ENCODE assay signal across 23 cellular contexts in the genomic region with DNA sequence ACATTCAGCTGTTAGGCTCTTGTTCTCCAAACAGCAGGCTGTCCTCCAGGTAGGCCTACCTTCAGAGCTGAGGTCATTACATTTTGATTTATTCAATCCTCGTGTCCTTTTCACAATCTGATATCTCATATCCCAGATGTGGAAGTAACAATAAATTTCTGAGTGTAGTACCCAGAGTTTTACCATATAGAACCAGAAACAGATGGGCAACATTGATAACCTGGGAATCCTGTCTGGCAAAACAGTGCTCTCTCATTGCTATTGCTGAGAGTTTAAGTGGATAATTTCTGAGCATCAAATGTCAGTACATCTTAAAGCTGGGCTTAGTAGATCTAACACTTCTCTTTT.
"Had no signal": no experiment of that assay in that cellular context is flagged by ENCODE, and none has a peak within 500 bp of the region (broad histone marks: within the 10 kb centered on the region; RNA-seq: fewer than 3 reads in every experiment).

No MANE protein-coding gene starts in this region.

- H3K27ac ChIP-seq: left ventricle myocardium inferior, ovary, right atrium auricular region, right lobe of liver, tibial nerve, uterus had no signal

- H3K4me1 ChIP-seq: left ventricle myocardium inferior, right atrium auricular region, right lobe of liver, tibial nerve, uterus had no signal

- H3K4me2 ChIP-seq: smooth muscle cell had no signal

- H3K27me3 ChIP-seq: ovary, right atrium auricular region, right lobe of liver, tibial nerve, uterus had no signal

- FAIRE-seq: islet of Langerhans, kidney had no signal

- H3K4me3 ChIP-seq: left ventricle myocardium inferior, lung, mucosa of descending colon, ovary, right atrium auricular region, right lobe of liver, smooth muscle cell, tibial nerve, uterus had no signal

- DNase-seq: immature natural killer cell; kidney; left ventricle myocardium inferior; midbrain; mucosa of descending colon; naive thymus-derived CD4-positive, alpha-beta T cell; ovary; right lobe of liver; stimulated activated CD4-positive, alpha-beta T cell treated with anti-CD3 and anti-CD28 coated beads, Interleukin-1b, Interleukin-23, amount 100 ng/mL, for 48 hours; stimulated activated CD4-positive, alpha-beta T cell treated with anti-CD3 and anti-CD28 coated beads, Interleukin-2, amount 100 ng/mL, for 48 hours; stimulated activated CD4-positive, alpha-beta T cell treated with anti-CD3 and anti-CD28 coated beads, Interleukin-4, amount 100 ng/mL, for 4 hours; stimulated activated CD8-positive, alpha-beta memory T cell treated with anti-CD3 and anti-CD28 coated beads, Interleukin-4, amount 100 ng/mL, for 48 hours; stimulated activated naive CD4-positive, alpha-beta T cell treated with Interleukin-2 at 50 U/mL for 16 hours; stimulated activated naive CD8-positive, alpha-beta T cell treated with anti-CD3 and anti-CD28 coated beads, Interleukin-15, amount 100 ng/mL, for 72 hours; substantia nigra; uterus had no signal

- H3K9me3 ChIP-seq: left ventricle myocardium inferior, mucosa of descending colon, ovary, right atrium auricular region, right lobe of liver, tibial nerve, uterus had no signal

- ATAC-seq: mucosa of descending colon; naive thymus-derived CD4-positive, alpha-beta T cell; natural killer cell treated with Interleukin-12 subunit alpha and Interleukin-12 subunit beta and Interleukin-15 and Interleukin-18, amount 100 ng/mL, for 72 hours; right lobe of liver; stimulated activated memory B cell treated with anti-CD40 and anti-IgM and Interleukin-4, amounts not matched to agents 10 μg/mL and 1 μg/mL and 100 μg/mL, for 72 hours; stimulated activated naive CD8-positive, alpha-beta T cell treated with anti-CD3 and anti-CD28 coated beads, Interleukin-15, amount 100 ng/mL, for 72 hours had no signal

- H3K36me3 ChIP-seq: left ventricle myocardium inferior, ovary, right atrium auricular region, right lobe of liver, tibial nerve, uterus had no signal
